15 cellular contexts compared by ENCODE assay signal in the genomic region with DNA sequence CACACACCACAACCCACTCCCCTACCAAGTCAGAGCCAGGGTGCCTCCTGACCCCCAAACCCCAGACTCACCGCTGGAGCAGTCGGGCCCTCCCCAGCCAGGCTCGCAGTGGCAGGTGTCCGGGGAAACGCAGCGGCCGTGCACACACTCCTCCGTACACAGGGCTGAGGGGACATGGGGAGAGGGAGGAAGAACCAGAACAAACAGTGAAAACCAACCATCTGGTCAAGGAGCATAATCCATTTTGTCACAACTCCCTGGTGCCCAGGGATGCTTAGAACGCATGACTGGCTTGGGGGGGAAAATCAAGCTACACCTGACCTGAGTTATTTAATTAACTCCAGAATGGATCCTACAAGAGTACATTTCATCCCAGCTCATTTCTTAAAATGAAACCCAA.
"Had no signal": no experiment of that assay in that cellular context is flagged by ENCODE, and none has a peak within 500 bp of the region (broad histone marks: within the 10 kb centered on the region; RNA-seq: fewer than 3 reads in every experiment).

No MANE protein-coding gene starts in this region.

- H3K27me3 ChIP-seq: body of pancreas, right lobe of liver, uterus had no signal

- H3K27ac Mint-ChIP-seq: activated CD4-positive, alpha-beta T cell treated with anti-CD3 and anti-CD28 coated beads, Interleukin-2, amount 10 ng/mL, durations not matched to agents 24 days and 14 days; activated naive CD4-positive, alpha-beta T cell treated with anti-CD3 and anti-CD28 coated beads for 36 hours; naive thymus-derived CD4-positive, alpha-beta T cell; WTC11 had no signal

- H3K4me1 ChIP-seq: body of pancreas, esophagus muscularis mucosa, prostate gland, right lobe of liver, stomach, uterus had no signal

- DNase-seq: activated CD4-positive, alpha-beta T cell treated with anti-CD3 and anti-CD28 coated beads, Interleukin-2, amount 10 ng/mL, durations not matched to agents 24 days and 14 days; activated naive CD4-positive, alpha-beta T cell treated with anti-CD3 and anti-CD28 coated beads for 36 hours; body of pancreas; left cardiac atrium; naive thymus-derived CD4-positive, alpha-beta T cell; right lobe of liver; stimulated activated CD4-positive, alpha-beta T cell treated with anti-CD3 and anti-CD28 coated beads, Interleukin-12 subunit alpha, Interleukin-12 subunit beta, amount 100 ng/mL, for 4 hours; stimulated activated CD4-positive, alpha-beta T cell treated with anti-CD3 and anti-CD28 coated beads, Interleukin-4, amount 100 ng/mL, for 1 hour; stomach; T-helper 1 cell; uterus had no signal

- H3K4me3 Mint-ChIP-seq: activated CD4-positive, alpha-beta T cell treated with anti-CD3 and anti-CD28 coated beads, Interleukin-2, amount 10 ng/mL, durations not matched to agents 24 days and 14 days; activated naive CD4-positive, alpha-beta T cell treated with anti-CD3 and anti-CD28 coated beads for 36 hours; central memory CD8-positive, alpha-beta T cell; naive thymus-derived CD4-positive, alpha-beta T cell; WTC11 had no signal

- H3K9me3 Mint-ChIP-seq: activated CD4-positive, alpha-beta T cell treated with anti-CD3 and anti-CD28 coated beads, Interleukin-2, amount 10 ng/mL, durations not matched to agents 24 days and 14 days; activated naive CD4-positive, alpha-beta T cell treated with anti-CD3 and anti-CD28 coated beads for 36 hours; central memory CD8-positive, alpha-beta T cell; naive thymus-derived CD4-positive, alpha-beta T cell; WTC11 had no signal

- H3K4me1 Mint-ChIP-seq: activated CD4-positive, alpha-beta T cell treated with anti-CD3 and anti-CD28 coated beads, Interleukin-2, amount 10 ng/mL, durations not matched to agents 24 days and 14 days; central memory CD8-positive, alpha-beta T cell; naive thymus-derived CD4-positive, alpha-beta T cell had no signal

- ATAC-seq: body of pancreas; left cardiac atrium; naive thymus-derived CD4-positive, alpha-beta T cell; right lobe of liver; WTC11 had no signal

- H3K9me3 ChIP-seq: body of pancreas, esophagus muscularis mucosa, prostate gland, right lobe of liver, stomach, uterus had no signal

- H3K36me3 ChIP-seq: esophagus muscularis mucosa, prostate gland, right lobe of liver, stomach, uterus had no signal

- H3K4me3 ChIP-seq: body of pancreas, esophagus muscularis mucosa, prostate gland, right lobe of liver, stomach, uterus had no signal

- H3K27ac ChIP-seq: body of pancreas, esophagus muscularis mucosa, prostate gland, right lobe of liver, stomach, uterus had no signal
